In genomic region chr15:40769310-40770146, GRCh38 we compare ENCODE assay signal across 8 cellular contexts. TPM values are rescaled to one million over a fixed set of nuclear protein-coding genes. Genes with fewer than 3 reads are reported as not detected.
A peak's percentile ranks its signal among the peaks of the same experiment; 100 is the strongest.
DNase-seq lines count a peak whose midpoint lies in the region; ATAC-seq and TF ChIP-seq lines count a peak whose summit lies in the region.

A gene with protein sequence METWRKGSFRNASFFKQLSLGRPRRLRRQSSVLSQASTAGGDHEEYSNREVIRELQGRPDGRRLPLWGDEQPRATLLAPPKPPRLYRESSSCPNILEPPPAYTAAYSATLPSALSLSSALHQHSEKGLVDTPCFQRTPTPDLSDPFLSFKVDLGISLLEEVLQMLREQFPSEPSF (plus strand): TSS chr15:40769980. CDS start chr15:40770496, 516 bp downstream.

- ATAC-seq in naive thymus-derived CD8-positive, alpha-beta T cell, result peak; percentile 64 to 73
- peak; percentile 12 to 70 for ATAC-seq in upper lobe of left lung (ENCODE audit: low FRiP score in 2 of 2)

- no peaks in the 10 kb centered on the region for H3K27me3 Mint-ChIP-seq in CD8-positive, alpha-beta memory T cell
- no peaks in the 10 kb centered on the region for H3K27me3 Mint-ChIP-seq in naive thymus-derived CD8-positive, alpha-beta T cell

- 53 to 63% methylated on average over 20 to 27 of the region's 27 CpGs for WGBS in upper lobe of left lung, 2 donors

- no peaks in the 10 kb centered on the region for H3K9me3 ChIP-seq in CD8-positive, alpha-beta memory T cell (ENCODE audit: low read length)
- no peaks in the 10 kb centered on the region for H3K9me3 ChIP-seq in upper lobe of left lung

- no peak within 1 kb of the TSS for H3K4me3 ChIP-seq in CD8-positive, alpha-beta memory T cell (ENCODE audit: low read length)
- peak within 1 kb of the TSS in 2 of 4 donors; percentile 4 to 16 for H3K4me3 ChIP-seq in upper lobe of left lung

- H3K4me1 Mint-ChIP-seq in CD8-positive, alpha-beta memory T cell, result peaks cover 30 to 45% (median 31%) of the 10 kb centered on the region in 3 donors
- H3K4me1 Mint-ChIP-seq in naive thymus-derived CD8-positive, alpha-beta T cell, result peaks cover 18 to 48% (median 43%) of the 10 kb centered on the region in 4 donors

- no peak for TF ChIP-seq EP300 in upper lobe of left lung (IDR thresholded peaks at IDR 0.05)

- H3K27ac ChIP-seq in CD8-positive, alpha-beta memory T cell (ENCODE audit: low read depth, low read length), result no peak within 1 kb of the TSS
- peak within 1 kb of the TSS; percentile 54 to 81 (median 68) for H3K27ac ChIP-seq in upper lobe of left lung

- TF ChIP-seq POLR2A in upper lobe of left lung (IDR thresholded peaks at IDR 0.05), result peak in 1 of 4 donors; percentile 33

- peak within 1 kb of the TSS; percentile 73 to 96 (median 89) for H3K27ac Mint-ChIP-seq in CD8-positive, alpha-beta memory T cell
- peak within 1 kb of the TSS; percentile 88 to 98 (median 94) for H3K27ac Mint-ChIP-seq in naive thymus-derived CD8-positive, alpha-beta T cell

- no peaks in the 10 kb centered on the region for H3K9me3 Mint-ChIP-seq in CD8-positive, alpha-beta memory T cell
- H3K9me3 Mint-ChIP-seq in naive thymus-derived CD8-positive, alpha-beta T cell, result no peaks in the 10 kb centered on the region

- TF ChIP-seq CTCF in GM20000 (IDR thresholded peaks at IDR 0.05; ENCODE audit: extremely low read depth, missing control alignments) (no peak), upper lobe of left lung (IDR thresholded peaks at IDR 0.05) (no peak)

- peaks cover 3% of the 10 kb centered on the region for H3K36me3 ChIP-seq in CD8-positive, alpha-beta memory T cell (ENCODE audit: insufficient read depth, low read length)
- H3K36me3 ChIP-seq in upper lobe of left lung, result peaks cover 0 to 62% (median 41%) of the 10 kb centered on the region in 4 donors

- DNase-seq in CD8-positive, alpha-beta memory T cell, result peak; percentile 25 to 75 (median 41)
- DNase-seq in GM20000 (ENCODE audit: low spot score), result peak; percentile 71
- peak; percentile 94 for DNase-seq in LoVo (ENCODE audit: low spot score)
- DNase-seq in activated CD4-positive, CD25-positive, alpha-beta regulatory T cell (lab: John Stamatoyannopoulos, UW), result peak; percentile 22 to 44 (median 32)
- peak; percentile 74 for DNase-seq in cerebellar cortex (ENCODE audit: low spot score)
- DNase-seq in naive thymus-derived CD8-positive, alpha-beta T cell, result peak; percentile 33 to 83 (median 54)
- DNase-seq in upper lobe of left lung, result peak; percentile 78 to 79
- DNase-seq in middle frontal gyrus (ENCODE audit: extremely low spot score, low spot score), result no peak

- H3K36me3 Mint-ChIP-seq in CD8-positive, alpha-beta memory T cell, result peaks cover 0 to 47% (median 2%) of the 10 kb centered on the region in 3 donors
- peaks cover 0 to 25% (median 0%) of the 10 kb centered on the region in 3 donors for H3K36me3 Mint-ChIP-seq in naive thymus-derived CD8-positive, alpha-beta T cell

- POLR2A ChIA-PET in CD8-positive, alpha-beta memory T cell (lab: Charles Lee), result interaction anchor here (0.6 to 1.9 kb wide), 2 partner anchors 8 to 75 kb away, joined by 3 to 4 read pairs; partner anchors contain the start of gene RAD51
- POLR2A ChIA-PET in naive thymus-derived CD8-positive, alpha-beta T cell (lab: Charles Lee), result interaction anchor here (0.6 to 3.0 kb wide), 14 partner anchors 9 to 520 kb away, joined by 3 to 12 read pairs (median 4); partner anchors contain the start of genes RAD51 and VPS18

- peak within 1 kb of the TSS; percentile 14 to 73 (median 66) for H3K4me3 Mint-ChIP-seq in CD8-positive, alpha-beta memory T cell
- H3K4me3 Mint-ChIP-seq in naive thymus-derived CD8-positive, alpha-beta T cell, result peak within 1 kb of the TSS; percentile 57 to 82 (median 77)

- peaks cover 30% of the 10 kb centered on the region for H3K4me1 ChIP-seq in CD8-positive, alpha-beta memory T cell (ENCODE audit: insufficient read depth, low read length)
- H3K4me1 ChIP-seq in upper lobe of left lung, result peaks cover 21 to 56% (median 39%) of the 10 kb centered on the region in 4 donors

- CTCF ChIA-PET in CD8-positive, alpha-beta memory T cell (lab: Charles Lee), result interaction anchor here (0.6 to 9.7 kb wide), 7 partner anchors 9 to 197 kb away, joined by 3 to 45 read pairs (median 4); no protein-coding TSS in a partner anchor

- H3K27me3 ChIP-seq in CD8-positive, alpha-beta memory T cell (ENCODE audit: insufficient read depth, low read length, poor library complexity, severe bottlenecking), result no peaks in the 10 kb centered on the region
- H3K27me3 ChIP-seq in upper lobe of left lung, result no peaks in the 10 kb centered on the region

RNA-seq across cellular contexts. Expression of the gene that starts here (rescaled TPM):
- under 1 TPM; 0.44 to 0.53 TPM for total RNA-seq in CD8-positive, alpha-beta memory T cell
- 0.79 TPM for polyA plus RNA-seq in CD8-positive, alpha-beta memory T cell
- 1 to 10 TPM; 2.0 to 2.2 TPM for total RNA-seq in naive thymus-derived CD8-positive, alpha-beta T cell
- under 1 TPM in 1 of 3 donors, not detected in 2; 0.40 TPM for polyA plus RNA-seq in naive thymus-derived CD8-positive, alpha-beta T cell
- 1 to 10 TPM in 5 of 6 donors, under 1 TPM in 1; 0.81 to 4.2 (median 1.4) TPM for total RNA-seq in upper lobe of left lung

Comparison
In these comparisons a context has a peak if more than half of its experiments do, and no peak if none do; other contexts are left out.
1. Peak in DNase-seq in CD8-positive, alpha-beta memory T cell; RNA of the gene not detected or under 1 TPM.